In the genomic region with DNA sequence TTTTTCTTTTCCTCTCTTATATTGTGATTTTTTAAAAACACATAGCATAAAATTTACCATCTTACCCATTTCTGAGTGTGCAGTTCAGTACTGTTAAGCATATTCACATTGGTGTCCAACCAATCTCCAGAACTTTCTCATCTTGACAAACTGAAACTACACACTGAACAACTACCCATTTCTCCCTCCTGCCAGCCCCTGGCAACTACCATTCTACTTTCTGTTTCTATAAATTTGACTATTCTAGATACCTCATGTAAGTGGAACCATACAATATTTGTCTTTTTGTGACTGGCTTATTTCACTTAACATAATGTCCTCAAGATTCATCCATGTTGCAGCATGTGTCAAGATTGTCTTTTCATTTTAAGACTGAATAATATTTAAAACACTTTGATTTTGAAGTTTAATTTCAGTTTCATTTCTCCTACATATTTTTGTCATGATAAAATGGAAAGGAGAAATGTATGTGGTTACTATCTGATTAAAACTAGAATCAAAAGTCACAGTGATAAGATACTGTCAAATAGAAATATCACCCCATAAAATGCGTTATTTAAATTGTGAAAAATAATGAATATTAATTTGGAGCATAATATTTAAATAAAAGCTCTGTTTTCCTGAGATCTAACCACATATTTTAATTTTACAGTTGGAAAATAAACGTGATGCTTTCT, we compare ENCODE assay signal across 9 cellular contexts.
DNase-seq lines count a peak whose midpoint lies in the region; ATAC-seq, FAIRE-seq and TF ChIP-seq lines count a peak whose summit lies in the region.
"Had no signal": no experiment of that assay in that cellular context is flagged by ENCODE, and none has a peak within 500 bp of the region (broad histone marks: within the 10 kb centered on the region; RNA-seq: fewer than 3 reads in every experiment).

No MANE protein-coding gene starts in this region.

- peak overlapping the region; percentile 77 for H3K27ac Mint-ChIP-seq in activated T-cell treated with anti-CD3 and anti-CD28 coated beads, Interleukin-2, amount 50 U/mL, for 24 hours
- H3K27ac Mint-ChIP-seq in T-helper 17 cell = no peak overlapping the region
- H3K27ac Mint-ChIP-seq in type B pancreatic cell = no peak overlapping the region

- H3K4me1 ChIP-seq in small intestine (ENCODE audit: control insufficient read depth in 2 of 2, insufficient read depth in 1 of 2, low read depth in 1 of 2, low read length in 1 of 2) = no peaks in the 10 kb centered on the region
- H3K4me1 ChIP-seq: body of pancreas had no signal

- no peak overlapping the region for H3K27ac ChIP-seq in small intestine (ENCODE audit: low read depth in 1 of 2, low read length in 1 of 2)
- H3K27ac ChIP-seq: body of pancreas had no signal

- peaks cover 54% of the 10 kb centered on the region for H3K4me1 Mint-ChIP-seq in activated T-cell treated with anti-CD3 and anti-CD28 coated beads, Interleukin-2, amount 50 U/mL, for 24 hours (ENCODE audit: low read depth)
- H3K4me1 Mint-ChIP-seq in T-helper 17 cell = peaks cover 12% of the 10 kb centered on the region
- no peaks in the 10 kb centered on the region for H3K4me1 Mint-ChIP-seq in type B pancreatic cell (ENCODE audit: unreplicated experiment)

- H3K36me3 Mint-ChIP-seq in activated T-cell treated with anti-CD3 and anti-CD28 coated beads, Interleukin-2, amount 50 U/mL, for 24 hours (ENCODE audit: low read depth) = peaks cover 78% of the 10 kb centered on the region
- H3K36me3 Mint-ChIP-seq in T-helper 17 cell (ENCODE audit: low read depth) = no peaks in the 10 kb centered on the region
- peaks cover 7% of the 10 kb centered on the region for H3K36me3 Mint-ChIP-seq in type B pancreatic cell

- ATAC-seq in HG02870 (IDR thresholded peaks at IDR 0.05; ENCODE audit: unreplicated experiment) (peak; percentile 85), T-helper 17 cell (no peak), SK-N-SH treated with all-trans-retinoic acid at 6 μM for 48 hours (no peak)
- ATAC-seq: body of pancreas had no signal

- peaks cover 0 to 3% of the 10 kb centered on the region in 2 donors for H3K36me3 ChIP-seq in small intestine (ENCODE audit: control insufficient read depth in 2 of 2, insufficient read depth in 2 of 2, low read length in 2 of 2)

- peak; percentile 15 for FAIRE-seq in small intestine (lab: Jason Lieb, UNC)

- H3K27me3 Mint-ChIP-seq in activated T-cell treated with anti-CD3 and anti-CD28 coated beads, Interleukin-2, amount 50 U/mL, for 24 hours = no peaks in the 10 kb centered on the region
- no peaks in the 10 kb centered on the region for H3K27me3 Mint-ChIP-seq in T-helper 17 cell
- no peaks in the 10 kb centered on the region for H3K27me3 Mint-ChIP-seq in type B pancreatic cell

- peak overlapping the region; percentile 2 for H3K4me3 Mint-ChIP-seq in activated T-cell treated with anti-CD3 and anti-CD28 coated beads, Interleukin-2, amount 50 U/mL, for 24 hours
- H3K4me3 Mint-ChIP-seq in T-helper 17 cell (peak overlapping the region; percentile 62), type B pancreatic cell (no peak overlapping the region)

- no peaks in the 10 kb centered on the region for H3K27me3 ChIP-seq in small intestine (ENCODE audit: control insufficient read depth in 2 of 2, insufficient read depth in 2 of 2, low read length in 2 of 2)
- H3K27me3 ChIP-seq: body of pancreas had no signal

- no peaks in the 10 kb centered on the region for H3K9me3 Mint-ChIP-seq in activated T-cell treated with anti-CD3 and anti-CD28 coated beads, Interleukin-2, amount 50 U/mL, for 24 hours
- no peaks in the 10 kb centered on the region for H3K9me3 Mint-ChIP-seq in type B pancreatic cell

- 72 to 93% (median 86%) methylated on average over 2 of the region's 2 CpGs for WGBS in small intestine, 3 donors

- no peak overlapping the region for H3K4me3 ChIP-seq in small intestine (ENCODE audit: low read depth in 1 of 2, low read length in 2 of 2)
- H3K4me3 ChIP-seq: body of pancreas had no signal

- no peak for TF ChIP-seq CTCF in type B pancreatic cell (conservative IDR thresholded peaks at IDR 0.05)

- H3K9me3 ChIP-seq in T-helper 17 cell (ENCODE audit: control insufficient read depth, low read length, poor library complexity, severe bottlenecking) (no peaks in the 10 kb centered on the region), small intestine (ENCODE audit: control insufficient read depth, low read depth) (no peaks in the 10 kb centered on the region)
- H3K9me3 ChIP-seq: body of pancreas had no signal

- DNase-seq in activated T-cell treated with anti-CD3 and anti-CD28 coated beads, Interleukin-2, amount 50 U/mL, for 24 hours = no peak
- no peak for DNase-seq in activated T-cell treated with anti-CD3 and anti-CD28 coated beads, Interleukin-2, amount 50 U/mL, for 48 hours
- DNase-seq in T-helper 17 cell (no peak), small intestine (no peak), HT-29 (ENCODE audit: low spot score) (no peak), type B pancreatic cell (ENCODE audit: extremely low spot score, unreplicated experiment) (no peak)
- DNase-seq: body of pancreas had no signal

TF ChIP-seq in SK-N-SH treated with all-trans-retinoic acid at 6 μM for 48 hours, 23 proteins besides CTCF, POLR2A, EP300 and RAD21:
- TF ChIP-seq ISL1 (CRISPR knock-in tag; IDR thresholded peaks at IDR 0.05) (no peak), ZFP30 (CRISPR knock-in tag; IDR thresholded peaks at IDR 0.05) (no peak), PATZ1 (CRISPR knock-in tag; IDR thresholded peaks at IDR 0.05; ENCODE audit: borderline replicate concordance) (no peak), ZFP3 (CRISPR knock-in tag; IDR thresholded peaks at IDR 0.05) (no peak), CSRNP3 (CRISPR knock-in tag; IDR thresholded peaks at IDR 0.05) (no peak), TOX (CRISPR knock-in tag; IDR thresholded peaks at IDR 0.05; ENCODE audit: borderline replicate concordance) (no peak), BACH2 (CRISPR knock-in tag; IDR thresholded peaks at IDR 0.05; ENCODE audit: borderline replicate concordance) (no peak), GLIS3 (CRISPR knock-in tag; IDR thresholded peaks at IDR 0.05) (no peak), ARNTL (CRISPR knock-in tag; IDR thresholded peaks at IDR 0.05; ENCODE audit: borderline replicate concordance, low read depth) (no peak), PPARA (CRISPR knock-in tag; IDR thresholded peaks at IDR 0.05; ENCODE audit: borderline replicate concordance) (no peak), SNAI2 (CRISPR knock-in tag; IDR thresholded peaks at IDR 0.05) (no peak), CSDC2 (CRISPR knock-in tag; IDR thresholded peaks at IDR 0.05) (no peak), ZNF8 (CRISPR knock-in tag; IDR thresholded peaks at IDR 0.05) (no peak), OSR1 (CRISPR knock-in tag; IDR thresholded peaks at IDR 0.05) (no peak)
- TF ChIP-seq, protein P1, sequence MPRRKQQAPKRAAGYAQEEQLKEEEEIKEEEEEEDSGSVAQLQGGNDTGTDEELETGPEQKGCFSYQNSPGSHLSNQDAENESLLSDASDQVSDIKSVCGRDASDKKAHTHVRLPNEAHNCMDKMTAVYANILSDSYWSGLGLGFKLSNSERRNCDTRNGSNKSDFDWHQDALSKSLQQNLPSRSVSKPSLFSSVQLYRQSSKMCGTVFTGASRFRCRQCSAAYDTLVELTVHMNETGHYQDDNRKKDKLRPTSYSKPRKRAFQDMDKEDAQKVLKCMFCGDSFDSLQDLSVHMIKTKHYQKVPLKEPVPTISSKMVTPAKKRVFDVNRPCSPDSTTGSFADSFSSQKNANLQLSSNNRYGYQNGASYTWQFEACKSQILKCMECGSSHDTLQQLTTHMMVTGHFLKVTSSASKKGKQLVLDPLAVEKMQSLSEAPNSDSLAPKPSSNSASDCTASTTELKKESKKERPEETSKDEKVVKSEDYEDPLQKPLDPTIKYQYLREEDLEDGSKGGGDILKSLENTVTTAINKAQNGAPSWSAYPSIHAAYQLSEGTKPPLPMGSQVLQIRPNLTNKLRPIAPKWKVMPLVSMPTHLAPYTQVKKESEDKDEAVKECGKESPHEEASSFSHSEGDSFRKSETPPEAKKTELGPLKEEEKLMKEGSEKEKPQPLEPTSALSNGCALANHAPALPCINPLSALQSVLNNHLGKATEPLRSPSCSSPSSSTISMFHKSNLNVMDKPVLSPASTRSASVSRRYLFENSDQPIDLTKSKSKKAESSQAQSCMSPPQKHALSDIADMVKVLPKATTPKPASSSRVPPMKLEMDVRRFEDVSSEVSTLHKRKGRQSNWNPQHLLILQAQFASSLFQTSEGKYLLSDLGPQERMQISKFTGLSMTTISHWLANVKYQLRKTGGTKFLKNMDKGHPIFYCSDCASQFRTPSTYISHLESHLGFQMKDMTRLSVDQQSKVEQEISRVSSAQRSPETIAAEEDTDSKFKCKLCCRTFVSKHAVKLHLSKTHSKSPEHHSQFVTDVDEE (CRISPR knock-in tag; IDR thresholded peaks at IDR 0.05) = no peak
